In genomic region chr13:79663420-79663819, GRCh38 we compare ENCODE assay signal across 15 cellular contexts.
"Had no signal": no experiment of that assay in that cellular context is flagged by ENCODE, and none has a peak within 500 bp of the region (broad histone marks: within the 10 kb centered on the region; RNA-seq: fewer than 3 reads in every experiment).

No MANE protein-coding gene starts in this region.

- H3K27ac Mint-ChIP-seq: activated CD4-positive, alpha-beta T cell treated with anti-CD3 and anti-CD28 coated beads, Interleukin-2, amount 10 ng/mL, durations not matched to agents 7 days and 5 days; activated CD8-positive, alpha-beta T cell treated with anti-CD3 and anti-CD28 coated beads, Interleukin-2, amount 10 ng/mL, durations not matched to agents 7 days and 5 days; activated naive CD4-positive, alpha-beta T cell treated with anti-CD3 and anti-CD28 coated beads for 36 hours; brain; mesothelial cell of epicardium; stimulated activated naive B cell treated with anti-CD40 and anti-IgM and Interleukin-4, amounts not matched to agents 10 μg/mL and 1 μg/mL and 100 μg/mL, for 72 hours; T-helper 1 cell treated with Interleukin-12 subunit alpha and Interleukin-12 subunit beta and Interleukin-4 antibody, amounts not matched to agents 30 μg/mL and 1 μg/mL, for 36 hours had no signal

- H3K36me3 ChIP-seq: esophagus muscularis mucosa, lower lobe of right lung, upper lobe of right lung had no signal

- H3K9me3 ChIP-seq: esophagus muscularis mucosa, lower lobe of right lung, upper lobe of right lung had no signal

- H3K4me1 Mint-ChIP-seq: activated CD4-positive, alpha-beta T cell treated with anti-CD3 and anti-CD28 coated beads, Interleukin-2, amount 10 ng/mL, durations not matched to agents 7 days and 5 days; central memory CD8-positive, alpha-beta T cell had no signal

- H3K27me3 ChIP-seq: esophagus muscularis mucosa, upper lobe of right lung had no signal

- H3K9me3 Mint-ChIP-seq: activated CD4-positive, alpha-beta T cell treated with anti-CD3 and anti-CD28 coated beads, Interleukin-2, amount 10 ng/mL, durations not matched to agents 7 days and 5 days; activated naive CD4-positive, alpha-beta T cell treated with anti-CD3 and anti-CD28 coated beads for 36 hours; activated T-cell treated with anti-CD3 and anti-CD28 coated beads, Interleukin-2, amount 50 U/mL, for 4 hours; brain; central memory CD8-positive, alpha-beta T cell; nephron; stimulated activated naive B cell treated with anti-CD40 and anti-IgM and Interleukin-4, amounts not matched to agents 10 μg/mL and 1 μg/mL and 100 μg/mL, for 72 hours; T-helper 1 cell treated with Interleukin-12 subunit alpha and Interleukin-12 subunit beta and Interleukin-4 antibody, amounts not matched to agents 30 μg/mL and 1 μg/mL, for 36 hours had no signal

- H3K4me3 ChIP-seq: esophagus muscularis mucosa, lower lobe of right lung, upper lobe of right lung had no signal

- H3K27me3 Mint-ChIP-seq: activated CD4-positive, alpha-beta T cell treated with anti-CD3 and anti-CD28 coated beads, Interleukin-2, amount 10 ng/mL, durations not matched to agents 7 days and 5 days; brain had no signal

- H3K36me3 Mint-ChIP-seq: brain; mesothelial cell of epicardium; stimulated activated naive B cell treated with anti-CD40 and anti-IgM and Interleukin-4, amounts not matched to agents 10 μg/mL and 1 μg/mL and 100 μg/mL, for 72 hours had no signal

- H3K4me3 Mint-ChIP-seq: activated CD4-positive, alpha-beta T cell treated with anti-CD3 and anti-CD28 coated beads, Interleukin-2, amount 10 ng/mL, durations not matched to agents 7 days and 5 days; activated CD8-positive, alpha-beta T cell treated with anti-CD3 and anti-CD28 coated beads, Interleukin-2, amount 10 ng/mL, durations not matched to agents 7 days and 5 days; activated naive CD4-positive, alpha-beta T cell treated with anti-CD3 and anti-CD28 coated beads for 36 hours; activated T-cell treated with anti-CD3 and anti-CD28 coated beads, Interleukin-2, amount 50 U/mL, for 4 hours; brain; central memory CD8-positive, alpha-beta T cell; mesothelial cell of epicardium; nephron; stimulated activated naive B cell treated with anti-CD40 and anti-IgM and Interleukin-4, amounts not matched to agents 10 μg/mL and 1 μg/mL and 100 μg/mL, for 72 hours; T-helper 1 cell treated with Interleukin-12 subunit alpha and Interleukin-12 subunit beta and Interleukin-4 antibody, amounts not matched to agents 30 μg/mL and 1 μg/mL, for 36 hours had no signal

- H3K27ac ChIP-seq: esophagus muscularis mucosa, lower lobe of right lung, upper lobe of right lung had no signal

- DNase-seq: activated CD4-positive, alpha-beta T cell treated with anti-CD3 and anti-CD28 coated beads, Interleukin-2, amount 10 ng/mL, durations not matched to agents 7 days and 5 days; activated CD8-positive, alpha-beta memory T cell treated with anti-CD3 and anti-CD28 coated beads, Interleukin-2, amount 50 U/mL, for 4 hours; activated CD8-positive, alpha-beta T cell treated with anti-CD3 and anti-CD28 coated beads, Interleukin-2, amount 10 ng/mL, durations not matched to agents 7 days and 5 days; activated naive CD4-positive, alpha-beta T cell treated with anti-CD3 and anti-CD28 coated beads for 36 hours; activated T-cell treated with anti-CD3 and anti-CD28 coated beads, Interleukin-2, amount 50 U/mL, for 4 hours; cortex of kidney; lower lobe of right lung; stimulated activated naive B cell treated with anti-CD40 and anti-IgM and Interleukin-4, amounts not matched to agents 10 μg/mL and 1 μg/mL and 100 μg/mL, for 72 hours; upper lobe of right lung had no signal
